In genomic region chr3:122021037-122021436, GRCh38 we compare ENCODE assay signal across 21 cellular contexts. TPM values are rescaled to one million over a fixed set of nuclear protein-coding genes. Genes with fewer than 3 reads are reported as not detected.
DNase-seq lines count a peak whose midpoint lies in the region; ATAC-seq, FAIRE-seq and TF ChIP-seq lines count a peak whose summit lies in the region.
"Had no signal": no experiment of that assay in that cellular context is flagged by ENCODE, and none has a peak within 500 bp of the region (broad histone marks: within the 10 kb centered on the region; RNA-seq: fewer than 3 reads in every experiment).

No MANE protein-coding gene starts in this region.

- TF ChIP-seq CTCF in PC-9 (conservative IDR thresholded peaks at IDR 0.05) (no peak), brain microvascular endothelial cell (IDR thresholded peaks at IDR 0.05; ENCODE audit: low read depth, low read length, missing control alignments) (no peak)

- peaks cover under 1% of the 10 kb centered on the region for H3K36me3 Mint-ChIP-seq in T-helper 1 cell treated with Interleukin-12 subunit alpha and Interleukin-12 subunit beta and Interleukin-4 antibody, amounts not matched to agents 30 μg/mL and 1 μg/mL, for 36 hours (ENCODE audit: low read depth)

- H3K27me3 ChIP-seq in PC-9 (ENCODE audit: insufficient read depth, low read depth) (no peaks in the 10 kb centered on the region), iPS-15b (ENCODE audit: control insufficient read depth, insufficient read depth, low read length) (peaks cover 5% of the 10 kb centered on the region), small intestine (ENCODE audit: control insufficient read depth in 2 of 2, insufficient read depth in 2 of 2, low read length in 2 of 2) (peaks cover 0 to 3% of the 10 kb centered on the region in 2 donors), brain microvascular endothelial cell (replicated peaks) (no peaks in the 10 kb centered on the region)
- H3K27me3 ChIP-seq: pancreas had no signal

- H3K36me3 ChIP-seq in PC-9 (ENCODE audit: low read depth) (no peaks in the 10 kb centered on the region), iPS-15b (ENCODE audit: control insufficient read depth, insufficient read depth, low read length) (no peaks in the 10 kb centered on the region), small intestine (ENCODE audit: control insufficient read depth in 2 of 2, insufficient read depth in 2 of 2, low read length in 2 of 2) (no peaks in the 10 kb centered on the region), brain microvascular endothelial cell (replicated peaks) (no peaks in the 10 kb centered on the region)
- H3K36me3 ChIP-seq: BLaER1 treated with 17β-estradiol and CSF1 and Interleukin-3, amounts not matched to agents 10 nM and 100 nM; heart right ventricle; pancreas had no signal

- no peak overlapping the region for H3K27ac Mint-ChIP-seq in T-helper 1 cell treated with Interleukin-12 subunit alpha and Interleukin-12 subunit beta and Interleukin-4 antibody, amounts not matched to agents 30 μg/mL and 1 μg/mL, for 36 hours
- H3K27ac Mint-ChIP-seq: stimulated activated naive B cell treated with anti-CD40 and anti-IgM and Interleukin-4, amounts not matched to agents 10 μg/mL and 1 μg/mL and 100 μg/mL, for 72 hours had no signal

- FAIRE-seq in small intestine (lab: Jason Lieb, UNC) = no peak
- FAIRE-seq: astrocyte, colon, pancreas had no signal

- peaks cover 26% of the 10 kb centered on the region for H3K27me3 Mint-ChIP-seq in T-helper 1 cell treated with Interleukin-12 subunit alpha and Interleukin-12 subunit beta and Interleukin-4 antibody, amounts not matched to agents 30 μg/mL and 1 μg/mL, for 36 hours (ENCODE audit: low read depth)
- H3K27me3 Mint-ChIP-seq: stimulated activated naive B cell treated with anti-CD40 and anti-IgM and Interleukin-4, amounts not matched to agents 10 μg/mL and 1 μg/mL and 100 μg/mL, for 72 hours had no signal

- peak overlapping the region; percentile 76 for H3K4me2 ChIP-seq in PC-9
- H3K4me2 ChIP-seq: KMS-11 had no signal

- H3K4me3 ChIP-seq in PC-9 = peak overlapping the region; percentile 82; the same call in 1 of the 2 replicates
- H3K4me3 ChIP-seq in iPS-15b (ENCODE audit: low read depth, low read length) = peak overlapping the region; percentile 81
- peak overlapping the region in 1 of 2 donors; percentile 76 for H3K4me3 ChIP-seq in small intestine (ENCODE audit: low read depth in 1 of 2, low read length in 2 of 2)
- H3K4me3 ChIP-seq in brain microvascular endothelial cell (ENCODE audit: low read depth, low read length) = no peak overlapping the region

- peaks cover 15% of the 10 kb centered on the region for H3K4me1 Mint-ChIP-seq in T-helper 1 cell treated with Interleukin-12 subunit alpha and Interleukin-12 subunit beta and Interleukin-4 antibody, amounts not matched to agents 30 μg/mL and 1 μg/mL, for 36 hours (ENCODE audit: low read depth)

- H3K4me1 ChIP-seq in PC-9 (replicated peaks; ENCODE audit: insufficient read depth) (0 out of 2 replicates have a peak, but pooled peaks cover 4% of the 10 kb centered on the region), iPS-15b (ENCODE audit: control insufficient read depth, insufficient read depth, low read length) (no peaks in the 10 kb centered on the region), small intestine (ENCODE audit: control insufficient read depth in 2 of 2, insufficient read depth in 1 of 2, low read depth in 1 of 2, low read length in 1 of 2) (no peaks in the 10 kb centered on the region)

- H3K9me2 ChIP-seq in PC-9 (ENCODE audit: insufficient read depth) = no peaks in the 10 kb centered on the region

- peaks cover 7% of the 10 kb centered on the region for H3K9me3 Mint-ChIP-seq in T-helper 1 cell treated with Interleukin-12 subunit alpha and Interleukin-12 subunit beta and Interleukin-4 antibody, amounts not matched to agents 30 μg/mL and 1 μg/mL, for 36 hours

- intact Hi-C loops in PC-9 (cut with micrococcal nuclease; ENCODE audit: unreplicated experiment) = no loop called here

- in situ Hi-C loops in brain microvascular endothelial cell (cut with HindIII; ENCODE audit: low pct_ligation_motif_present, low sequenced_read_pairs) = no loop called here

- BruUV-seq in PC-9 (replicated peaks; lab: Mats Ljungman, UMichigan) = no TSS peak

- H3K79me2 ChIP-seq in PC-9 (ENCODE audit: low read depth) = no peaks in the 10 kb centered on the region

- H2AFZ ChIP-seq in PC-9 = peak overlapping the region; percentile 98; the same call in 1 of the 2 replicates

- POLR2A ChIA-PET in PC-9 (lab: Charles Lee; ENCODE audit: unreplicated experiment) = no interaction called here

- no peaks in the 10 kb centered on the region for H4K20me1 ChIP-seq in PC-9 (ENCODE audit: insufficient read depth)
- H4K20me1 ChIP-seq: BLaER1 treated with 17β-estradiol and CSF1 and Interleukin-3, amounts not matched to agents 10 nM and 100 nM had no signal

- H3K9me3 ChIP-seq in PC-9 (ENCODE audit: insufficient read depth, low read depth) (no peaks in the 10 kb centered on the region), iPS-15b (ENCODE audit: control insufficient read depth, insufficient read depth, low read length) (no peaks in the 10 kb centered on the region), small intestine (ENCODE audit: control insufficient read depth, low read depth) (no peaks in the 10 kb centered on the region)
- H3K9me3 ChIP-seq: heart right ventricle, pancreas had no signal

- H3F3A ChIP-seq in PC-9 (ENCODE audit: insufficient read depth, low read depth) = no peaks in the 10 kb centered on the region

- no peak for DNase-seq in T-helper 1 cell
- DNase-seq in PC-9 = no peak
- DNase-seq in small intestine = peak; percentile 28
- DNase-seq in activated CD8-positive, alpha-beta memory T cell treated with anti-CD3 and anti-CD28 coated beads, Interleukin-2, amount 50 U/mL, for 48 hours = no peak
- DNase-seq in brain microvascular endothelial cell = no peak
- DNase-seq: 8988T; activated CD4-positive, alpha-beta T cell treated with anti-CD3 and anti-CD28 coated beads for 1 hour; activated effector memory CD4-positive, alpha-beta T cell treated with anti-CD3 and anti-CD28 coated beads, Interleukin-2, amount 50 U/mL, for 16 hours; heart right ventricle; NCI-H2171; stimulated activated naive B cell treated with anti-CD40 and anti-IgM and Interleukin-4, amounts not matched to agents 10 μg/mL and 1 μg/mL and 100 μg/mL, for 72 hours had no signal

- ATAC-seq in GM19452 (IDR thresholded peaks at IDR 0.05; ENCODE audit: unreplicated experiment) = no peak
- ATAC-seq: heart right ventricle had no signal

- WGBS in small intestine, 3 donors = 13 to 43% (median 19%) methylated on average over 1 of the region's 1 CpG

- H3K27ac ChIP-seq in PC-9 (no peak overlapping the region), small intestine (ENCODE audit: low read depth in 1 of 2, low read length in 1 of 2) (peak overlapping the region in 1 of 2 donors; percentile 92), brain microvascular endothelial cell (no peak overlapping the region)
- H3K27ac ChIP-seq: BLaER1 treated with 17β-estradiol and CSF1 and Interleukin-3, amounts not matched to agents 10 nM and 100 nM; heart right ventricle; KMS-11 had no signal

- H3K9ac ChIP-seq in iPS-15b (ENCODE audit: low read depth, low read length) = no peak overlapping the region
- H3K9ac ChIP-seq: BLaER1 treated with 17β-estradiol and CSF1 and Interleukin-3, amounts not matched to agents 10 nM and 100 nM; KMS-11 had no signal

- peak overlapping the region; percentile 10 for H3K4me3 Mint-ChIP-seq in T-helper 1 cell treated with Interleukin-12 subunit alpha and Interleukin-12 subunit beta and Interleukin-4 antibody, amounts not matched to agents 30 μg/mL and 1 μg/mL, for 36 hours

- CTCF ChIA-PET in PC-9 (lab: Charles Lee) = no interaction called here

RNA-seq across cellular contexts. Expression of gene ILDR1, which starts 1.0 kb away (rescaled TPM):
- 4.2 and 5.1 TPM in 2 replicates for total RNA-seq in PC-9 (2021)
- 1 to 10 TPM in 1 of 3 donors, under 1 TPM in 2; 0.22 to 4.8 (median 0.81) TPM for polyA plus RNA-seq in small intestine
- total RNA-seq: astrocyte, RPMI7951, skeletal muscle tissue had no signal
- polyA plus RNA-seq: heart right ventricle had no signal

RNA-seq across cellular contexts. Expression of gene CD86, which starts 34.1 kb away (rescaled TPM):
- not detected in 2 replicates for total RNA-seq in PC-9 (2021)
- polyA plus RNA-seq in small intestine = 1 to 10 TPM in 2 of 3 donors, under 1 TPM in 1; 0.89 to 2.4 (median 1.9) TPM
- total RNA-seq: astrocyte, RPMI7951 had no signal
